8 cellular contexts compared by ENCODE assay signal in the genomic region with DNA sequence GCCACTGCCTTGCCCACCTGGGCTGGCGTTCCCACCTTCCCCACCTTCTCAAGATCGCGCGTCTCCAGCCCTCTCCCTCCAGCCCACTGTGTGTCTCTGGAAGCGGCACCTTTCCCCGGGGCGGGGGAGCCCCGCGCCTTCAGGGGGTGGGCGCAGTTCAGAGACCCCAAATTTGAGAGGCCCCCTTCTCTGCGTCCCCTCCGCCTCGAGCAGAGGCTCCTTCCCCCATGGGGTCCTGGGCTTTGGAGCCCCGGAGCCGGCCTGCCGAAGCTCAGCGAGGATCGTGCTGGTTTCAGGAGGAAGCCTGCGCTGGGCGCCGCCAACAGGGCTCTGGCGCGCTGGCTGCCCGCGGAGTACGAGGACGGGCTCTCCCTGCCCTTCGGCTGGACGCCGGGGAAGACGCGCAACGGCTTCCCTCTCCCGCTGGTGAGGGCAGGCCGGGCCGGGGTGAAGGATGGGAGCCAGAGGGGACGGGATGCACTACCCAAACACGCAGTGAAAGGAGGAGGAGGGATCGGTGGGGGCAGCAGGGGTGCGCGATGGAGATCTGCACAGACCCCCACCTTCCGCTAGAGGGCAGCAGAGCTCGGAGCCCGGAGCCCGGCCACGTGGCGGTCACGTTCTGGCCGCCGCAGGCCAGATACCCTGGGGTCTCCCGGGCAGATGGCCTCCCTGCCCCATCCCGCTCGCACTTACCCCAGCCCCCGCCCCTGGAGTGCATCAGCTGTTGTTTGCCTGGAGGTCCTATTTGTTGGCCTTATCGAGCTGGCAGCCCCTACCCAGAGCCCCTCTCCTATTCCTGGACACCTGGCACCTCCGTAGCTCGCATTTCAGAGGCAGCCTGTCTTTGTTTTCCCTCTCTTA. TPM values are rescaled to one million over a fixed set of nuclear protein-coding genes. Genes with fewer than 3 reads are reported as not detected.
A peak's percentile ranks its signal among the peaks of the same experiment; 100 is the strongest.
DNase-seq lines count a peak whose midpoint lies in the region; ATAC-seq, FAIRE-seq and TF ChIP-seq lines count a peak whose summit lies in the region.

No MANE protein-coding gene starts in this region.

- no peak for FAIRE-seq in HepG2 (lab: Jason Lieb, UNC)

- WGBS in HepG2 (ENCODE audit: low lambda C conversion rate): 42% methylated on average over 52 of the region's 57 CpGs

- intact Hi-C loops in activated CD4-positive, alpha-beta T cell treated with anti-CD3 and anti-CD28 coated beads, Interleukin-2, amount 10 ng/mL, durations not matched to agents 24 days and 14 days (cut with micrococcal nuclease): loop anchor here (2.0 kb wide), 1 partner anchor 197 kb away; no protein-coding TSS in a partner anchor
- intact Hi-C loops in dendritic cell treated with granulocyte-macrophage colony-stimulating factor and Interleukin-4, amounts not matched to agents 40 ng/mL and 50 ng/mL, for 4 days (cut with micrococcal nuclease): loop anchor here (1.0 kb wide), 2 partner anchors 30 to 49 kb away; a partner anchor contains a TSS
- intact Hi-C loops in HepG2 (cut with micrococcal nuclease; ENCODE audit: unreplicated experiment): no loop called here

- in situ Hi-C loops in HepG2 (cut with HindIII; ENCODE audit: extremely low pct_ligation_motif_present, low pct_unique_long_range_greater_than_20kb): no loop called here

- peaks cover 34% of the 10 kb centered on the region for H3K27me3 Mint-ChIP-seq in HFFc6 (ENCODE audit: insufficient read depth)
- peaks cover 53% of the 10 kb centered on the region for H3K27me3 Mint-ChIP-seq in activated CD4-positive, alpha-beta T cell treated with anti-CD3 and anti-CD28 coated beads, Interleukin-2, amount 10 ng/mL, durations not matched to agents 24 days and 14 days
- H3K27me3 Mint-ChIP-seq in dendritic cell treated with granulocyte-macrophage colony-stimulating factor and Interleukin-4, amounts not matched to agents 40 ng/mL and 50 ng/mL, for 4 days: peaks cover 76% of the 10 kb centered on the region

- TF ChIP-seq CTCF in HFFc6 (IDR thresholded peaks at IDR 0.05): peak; percentile 97
- peak; percentile 87 for TF ChIP-seq CTCF in HepG2 (CRISPR knock-in tag; IDR thresholded peaks at IDR 0.05)

- no peaks in the 10 kb centered on the region for H3K9me3 Mint-ChIP-seq in HFFc6
- no peaks in the 10 kb centered on the region for H3K9me3 Mint-ChIP-seq in activated CD4-positive, alpha-beta T cell treated with anti-CD3 and anti-CD28 coated beads, Interleukin-2, amount 10 ng/mL, durations not matched to agents 24 days and 14 days
- H3K9me3 Mint-ChIP-seq in dendritic cell treated with granulocyte-macrophage colony-stimulating factor and Interleukin-4, amounts not matched to agents 40 ng/mL and 50 ng/mL, for 4 days: no peaks in the 10 kb centered on the region

- H4K20me1 ChIP-seq in HepG2 (ENCODE audit: insufficient read depth, low read length): no peaks in the 10 kb centered on the region

- TF ChIP-seq EP300 in HepG2 (IDR thresholded peaks at IDR 0.05; ENCODE audit: low read depth in 2 of 2, low read length in 2 of 2) (no peak), HepG2 (CRISPR knock-in tag; IDR thresholded peaks at IDR 0.05; ENCODE audit: borderline replicate concordance) (peak; percentile 32; the same call in 1 of the 2 replicates)

- no peaks in the 10 kb centered on the region for H3K36me3 Mint-ChIP-seq in HFFc6 (ENCODE audit: low read depth)
- no peaks in the 10 kb centered on the region for H3K36me3 Mint-ChIP-seq in activated CD4-positive, alpha-beta T cell treated with anti-CD3 and anti-CD28 coated beads, Interleukin-2, amount 10 ng/mL, durations not matched to agents 24 days and 14 days (ENCODE audit: low read depth)
- H3K36me3 Mint-ChIP-seq in dendritic cell treated with granulocyte-macrophage colony-stimulating factor and Interleukin-4, amounts not matched to agents 40 ng/mL and 50 ng/mL, for 4 days (ENCODE audit: low read depth): no peaks in the 10 kb centered on the region

- peak overlapping the region; percentile 78 for H3K4me3 Mint-ChIP-seq in HFFc6
- peak overlapping the region; percentile 84 for H3K4me3 Mint-ChIP-seq in activated CD4-positive, alpha-beta T cell treated with anti-CD3 and anti-CD28 coated beads, Interleukin-2, amount 10 ng/mL, durations not matched to agents 24 days and 14 days
- peak overlapping the region; percentile 90 for H3K4me3 Mint-ChIP-seq in dendritic cell treated with granulocyte-macrophage colony-stimulating factor and Interleukin-4, amounts not matched to agents 40 ng/mL and 50 ng/mL, for 4 days

- DNase-seq in D341Med (ENCODE audit: low spot score) (peak; percentile 99), HFFc6 (peak; percentile 13), NCI-H2171 treated with DMSO at 0.1 percent for 48 hours (lab: John Stamatoyannopoulos, UW) (peak; percentile 91), HepG2 (ENCODE audit: low spot score) (peak; percentile 24), dedifferentiated amniotic fluid mesenchymal stem cell (ENCODE audit: extremely low spot score) (no peak)
- DNase-seq in activated CD4-positive, alpha-beta T cell treated with anti-CD3 and anti-CD28 coated beads, Interleukin-2, amount 10 ng/mL, durations not matched to agents 24 days and 14 days: peak; percentile 92
- DNase-seq in stimulated activated CD4-positive, alpha-beta T cell treated with anti-CD3 and anti-CD28 coated beads, Interleukin-2, amount 100 ng/mL, for 48 hours: peak; percentile 78 to 84

- peak overlapping the region; percentile 48 for H3K4me2 ChIP-seq in HepG2 (ENCODE audit: low read depth, low read length)

- H3K79me2 ChIP-seq in HepG2 (ENCODE audit: insufficient read depth, low read length): no peaks in the 10 kb centered on the region

- no peak overlapping the region for H2AFZ ChIP-seq in HepG2 (ENCODE audit: low read length)

- H3K4me3 ChIP-seq in HepG2 (replicated peaks in 1 of 3; ENCODE audit: insufficient read depth in 1 of 3, low read depth in 2 of 3, low read length in 3 of 3): 0 out of 6 replicates have a peak overlapping the region, but pooled peaks of 1 of the 3 experiments have one; percentile 11

- no peak for TF ChIP-seq POLR2A in HepG2 (IDR thresholded peaks at IDR 0.05; ENCODE audit: insufficient read depth in 1 of 2, low read depth in 2 of 2, low read length in 2 of 2)

- CTCF ChIA-PET in HepG2 (lab: Yijun Ruan, JAX; ENCODE audit: low intra/inter-chr PET ratio, low total read pairs): interaction anchor here (1.1 kb wide), 1 partner anchor 30 kb away, joined by 3 read pairs; no protein-coding TSS in a partner anchor

- peak; percentile 77 for TF ChIP-seq RAD21 in HepG2 (CRISPR knock-in tag; IDR thresholded peaks at IDR 0.05)

- no TSS peak for BruUV-seq in HepG2 (replicated peaks; lab: Mats Ljungman, UMichigan)

- no peaks in the 10 kb centered on the region for H3K36me3 ChIP-seq in HepG2 (replicated peaks in 1 of 2; ENCODE audit: control insufficient read depth in 1 of 2, insufficient read depth in 2 of 2, low read length in 2 of 2)

- no peaks in the 10 kb centered on the region for H3K4me1 Mint-ChIP-seq in HFFc6 (ENCODE audit: low read depth)
- peaks cover 14% of the 10 kb centered on the region for H3K4me1 Mint-ChIP-seq in activated CD4-positive, alpha-beta T cell treated with anti-CD3 and anti-CD28 coated beads, Interleukin-2, amount 10 ng/mL, durations not matched to agents 24 days and 14 days
- peaks cover 30% of the 10 kb centered on the region for H3K4me1 Mint-ChIP-seq in dendritic cell treated with granulocyte-macrophage colony-stimulating factor and Interleukin-4, amounts not matched to agents 40 ng/mL and 50 ng/mL, for 4 days (ENCODE audit: low read depth)

- peak; percentile 71 for ATAC-seq in HepG2

- H3K4me1 ChIP-seq in HepG2 (ENCODE audit: insufficient read depth, low read length): peaks cover 53% of the 10 kb centered on the region

- POLR2A ChIA-PET in HepG2 (lab: Yijun Ruan, JAX): interaction anchor here (1.7 kb wide), 1 partner anchor 30 kb away, joined by 7 read pairs; a partner anchor contains a TSS

- H3K9ac ChIP-seq in HepG2 (ENCODE audit: insufficient read depth, low read depth, low read length): no peak overlapping the region

- no peaks in the 10 kb centered on the region for H3K9me3 ChIP-seq in HepG2 (ENCODE audit: low read length)

- H3K27ac Mint-ChIP-seq in HFFc6: no peak overlapping the region
- peak overlapping the region; percentile 67 for H3K27ac Mint-ChIP-seq in activated CD4-positive, alpha-beta T cell treated with anti-CD3 and anti-CD28 coated beads, Interleukin-2, amount 10 ng/mL, durations not matched to agents 24 days and 14 days
- peak overlapping the region; percentile 66 for H3K27ac Mint-ChIP-seq in dendritic cell treated with granulocyte-macrophage colony-stimulating factor and Interleukin-4, amounts not matched to agents 40 ng/mL and 50 ng/mL, for 4 days

- H3K27me3 ChIP-seq in HepG2 (ENCODE audit: control insufficient read depth in 1 of 2, insufficient read depth in 2 of 2, low read length in 2 of 2): peaks cover 17 to 78% of the 10 kb centered on the region in 2 experiments

- H3K27ac ChIP-seq in HepG2 (ENCODE audit: extremely low read length, insufficient read depth, low read length): no peak overlapping the region

RNA-seq across cellular contexts. Expression of a gene that starts 11.1 kb away (rescaled TPM):
- total RNA-seq in HFFc6 (2021; fragmentation: NEBNext Ultra II Directional; extraction: Animal tissue kit (Norgen Biotek cat#: 25700)): not detected
- not detected in 2 replicates for total RNA-seq in activated CD4-positive, alpha-beta T cell treated with anti-CD3 and anti-CD28 coated beads, Interleukin-2, amount 10 ng/mL, durations not matched to agents 24 days and 14 days
- not detected in 2 replicates for total RNA-seq in HepG2 (2016; rRNA removed; fragmentation: Illumina TruSeq; extraction: Trizol)
- total RNA-seq in HepG2 (2016; cell fraction: cytosol; rRNA removed; fragmentation: Illumina TruSeq; extraction: Trizol; ENCODE audit: low read depth): 0.51 TPM in 1 of 2 replicates, not detected in the other
- 0.13 TPM in 1 of 2 replicates, not detected in the other for total RNA-seq in HepG2 (2016; cell fraction: insoluble cytoplasmic fraction; rRNA removed; fragmentation: Illumina TruSeq; extraction: Trizol)
- total RNA-seq in HepG2 (2016; cell fraction: membrane; rRNA removed; fragmentation: Illumina TruSeq; extraction: Trizol): not detected in 2 replicates
- not detected in 2 replicates for total RNA-seq in HepG2 (2016; cell fraction: nucleus; rRNA removed; fragmentation: Illumina TruSeq; extraction: Trizol)
- 0.03 TPM in 1 of 2 replicates, not detected in the other for polyA plus RNA-seq in HepG2 (2011; rRNA removed)
- polyA plus RNA-seq in HepG2 (2011; cell fraction: cytosol; rRNA removed): 0.04 TPM in 1 of 2 replicates, not detected in the other
- not detected in 2 replicates for polyA plus RNA-seq in HepG2 (2011; cell fraction: nucleus; rRNA removed)
- not detected in 2 replicates for polyA plus RNA-seq in HepG2 (2012)
- polyA plus RNA-seq in HepG2 (2016; cell fraction: cytosol; fragmentation: Illumina TruSeq; extraction: Trizol; ENCODE audit: low read depth): 0.10 and 0.11 TPM in 2 replicates
- polyA plus RNA-seq in HepG2 (2016; cell fraction: insoluble cytoplasmic fraction; fragmentation: Illumina TruSeq; extraction: Trizol; ENCODE audit: low read depth): not detected in 2 replicates
- polyA plus RNA-seq in HepG2 (2016; cell fraction: membrane; fragmentation: Illumina TruSeq; extraction: Trizol; ENCODE audit: low read depth): not detected in 2 replicates
- polyA plus RNA-seq in HepG2 (2016; cell fraction: nucleus; fragmentation: Illumina TruSeq; extraction: Trizol; ENCODE audit: insufficient read depth, low read depth): not detected in 2 replicates
- polyA minus RNA-seq in HepG2 (2011; rRNA and poly(A)+ RNA removed; ENCODE audit: low replicate concordance): 0.26 TPM in 1 of 2 replicates, not detected in the other
- not detected in 2 replicates for polyA minus RNA-seq in HepG2 (2011; cell fraction: cytosol; rRNA and poly(A)+ RNA removed)
- polyA minus RNA-seq in HepG2 (2011; cell fraction: nucleus; rRNA and poly(A)+ RNA removed): not detected in 2 replicates

RNA-seq across cellular contexts. Expression of a gene that starts 30.4 kb away (rescaled TPM):
- 10 to 100 TPM in 1 of 6 experiments, 1 to 10 TPM in 5; 8.3 to 10.4 (median 8.9) TPM for total RNA-seq in HFFc6 (2021; fragmentation: NEBNext Ultra II Directional; extraction: Animal tissue kit (Norgen Biotek cat#: 25700))
- 21.7 and 23.1 TPM in 2 replicates for total RNA-seq in activated CD4-positive, alpha-beta T cell treated with anti-CD3 and anti-CD28 coated beads, Interleukin-2, amount 10 ng/mL, durations not matched to agents 24 days and 14 days
- 24.8 and 26.3 TPM in 2 replicates for total RNA-seq in HepG2 (2016; rRNA removed; fragmentation: Illumina TruSeq; extraction: Trizol)
- total RNA-seq in HepG2 (2016; cell fraction: cytosol; rRNA removed; fragmentation: Illumina TruSeq; extraction: Trizol; ENCODE audit: low read depth): 6.2 and 6.6 TPM in 2 replicates
- total RNA-seq in HepG2 (2016; cell fraction: insoluble cytoplasmic fraction; rRNA removed; fragmentation: Illumina TruSeq; extraction: Trizol): 22.8 and 25.4 TPM in 2 replicates
- total RNA-seq in HepG2 (2016; cell fraction: membrane; rRNA removed; fragmentation: Illumina TruSeq; extraction: Trizol): 7.3 and 8.1 TPM in 2 replicates
- 23.0 and 27.7 TPM in 2 replicates for total RNA-seq in HepG2 (2016; cell fraction: nucleus; rRNA removed; fragmentation: Illumina TruSeq; extraction: Trizol)
- polyA plus RNA-seq in HepG2 (2011; rRNA removed): 16.1 and 21.3 TPM in 2 replicates
- 10.5 and 11.3 TPM in 2 replicates for polyA plus RNA-seq in HepG2 (2011; cell fraction: cytosol; rRNA removed)
- polyA plus RNA-seq in HepG2 (2011; cell fraction: nucleus; rRNA removed): 65.5 and 71.8 TPM in 2 replicates
- 15.3 and 16.5 TPM in 2 replicates for polyA plus RNA-seq in HepG2 (2012)
- polyA plus RNA-seq in HepG2 (2016; cell fraction: cytosol; fragmentation: Illumina TruSeq; extraction: Trizol; ENCODE audit: low read depth): 2.5 and 2.6 TPM in 2 replicates
- polyA plus RNA-seq in HepG2 (2016; cell fraction: insoluble cytoplasmic fraction; fragmentation: Illumina TruSeq; extraction: Trizol; ENCODE audit: low read depth): 17.3 and 22.5 TPM in 2 replicates
- polyA plus RNA-seq in HepG2 (2016; cell fraction: membrane; fragmentation: Illumina TruSeq; extraction: Trizol; ENCODE audit: low read depth): 3.8 and 3.9 TPM in 2 replicates
- polyA plus RNA-seq in HepG2 (2016; cell fraction: nucleus; fragmentation: Illumina TruSeq; extraction: Trizol; ENCODE audit: insufficient read depth, low read depth): 50.4 and 56.7 TPM in 2 replicates
- 18.2 and 25.5 TPM in 2 replicates for polyA minus RNA-seq in HepG2 (2011; rRNA and poly(A)+ RNA removed; ENCODE audit: low replicate concordance)
- polyA minus RNA-seq in HepG2 (2011; cell fraction: cytosol; rRNA and poly(A)+ RNA removed): 6.3 and 8.2 TPM in 2 replicates
- polyA minus RNA-seq in HepG2 (2011; cell fraction: nucleus; rRNA and poly(A)+ RNA removed): 26.3 and 32.4 TPM in 2 replicates

RNA-seq across cellular contexts. Expression of a gene that starts 31.2 kb away (rescaled TPM):
- not detected for total RNA-seq in HFFc6 (2021; fragmentation: NEBNext Ultra II Directional; extraction: Animal tissue kit (Norgen Biotek cat#: 25700))
- not detected in 2 replicates for total RNA-seq in activated CD4-positive, alpha-beta T cell treated with anti-CD3 and anti-CD28 coated beads, Interleukin-2, amount 10 ng/mL, durations not matched to agents 24 days and 14 days
- total RNA-seq in HepG2 (2016; rRNA removed; fragmentation: Illumina TruSeq; extraction: Trizol): not detected in 2 replicates
- total RNA-seq in HepG2 (2016; cell fraction: cytosol; rRNA removed; fragmentation: Illumina TruSeq; extraction: Trizol; ENCODE audit: low read depth): not detected in 2 replicates
- total RNA-seq in HepG2 (2016; cell fraction: insoluble cytoplasmic fraction; rRNA removed; fragmentation: Illumina TruSeq; extraction: Trizol): not detected in 2 replicates
- total RNA-seq in HepG2 (2016; cell fraction: membrane; rRNA removed; fragmentation: Illumina TruSeq; extraction: Trizol): not detected in 2 replicates
- not detected in 2 replicates for total RNA-seq in HepG2 (2016; cell fraction: nucleus; rRNA removed; fragmentation: Illumina TruSeq; extraction: Trizol)
- not detected in 2 replicates for polyA plus RNA-seq in HepG2 (2011; rRNA removed)
- polyA plus RNA-seq in HepG2 (2011; cell fraction: cytosol; rRNA removed): not detected in 2 replicates
- polyA plus RNA-seq in HepG2 (2011; cell fraction: nucleus; rRNA removed): 0.06 and 0.09 TPM in 2 replicates
- not detected in 2 replicates for polyA plus RNA-seq in HepG2 (2012)
- polyA plus RNA-seq in HepG2 (2016; cell fraction: cytosol; fragmentation: Illumina TruSeq; extraction: Trizol; ENCODE audit: low read depth): not detected in 2 replicates
- not detected in 2 replicates for polyA plus RNA-seq in HepG2 (2016; cell fraction: insoluble cytoplasmic fraction; fragmentation: Illumina TruSeq; extraction: Trizol; ENCODE audit: low read depth)
- not detected in 2 replicates for polyA plus RNA-seq in HepG2 (2016; cell fraction: membrane; fragmentation: Illumina TruSeq; extraction: Trizol; ENCODE audit: low read depth)
- polyA plus RNA-seq in HepG2 (2016; cell fraction: nucleus; fragmentation: Illumina TruSeq; extraction: Trizol; ENCODE audit: insufficient read depth, low read depth): not detected in 2 replicates
- not detected in 2 replicates for polyA minus RNA-seq in HepG2 (2011; rRNA and poly(A)+ RNA removed; ENCODE audit: low replicate concordance)
- not detected in 2 replicates for polyA minus RNA-seq in HepG2 (2011; cell fraction: cytosol; rRNA and poly(A)+ RNA removed)
- not detected in 2 replicates for polyA minus RNA-seq in HepG2 (2011; cell fraction: nucleus; rRNA and poly(A)+ RNA removed)

RNA-seq across cellular contexts. Expression of a gene that starts 57.0 kb away (rescaled TPM):
- not detected for total RNA-seq in HFFc6 (2021; fragmentation: NEBNext Ultra II Directional; extraction: Animal tissue kit (Norgen Biotek cat#: 25700))
- not detected in 2 replicates for total RNA-seq in activated CD4-positive, alpha-beta T cell treated with anti-CD3 and anti-CD28 coated beads, Interleukin-2, amount 10 ng/mL, durations not matched to agents 24 days and 14 days
- total RNA-seq in HepG2 (2016; rRNA removed; fragmentation: Illumina TruSeq; extraction: Trizol): not detected in 2 replicates
- not detected in 2 replicates for total RNA-seq in HepG2 (2016; cell fraction: cytosol; rRNA removed; fragmentation: Illumina TruSeq; extraction: Trizol; ENCODE audit: low read depth)
- not detected in 2 replicates for total RNA-seq in HepG2 (2016; cell fraction: insoluble cytoplasmic fraction; rRNA removed; fragmentation: Illumina TruSeq; extraction: Trizol)
- total RNA-seq in HepG2 (2016; cell fraction: membrane; rRNA removed; fragmentation: Illumina TruSeq; extraction: Trizol): not detected in 2 replicates
- not detected in 2 replicates for total RNA-seq in HepG2 (2016; cell fraction: nucleus; rRNA removed; fragmentation: Illumina TruSeq; extraction: Trizol)
- not detected in 2 replicates for polyA plus RNA-seq in HepG2 (2011; rRNA removed)
- not detected in 2 replicates for polyA plus RNA-seq in HepG2 (2011; cell fraction: cytosol; rRNA removed)
- polyA plus RNA-seq in HepG2 (2011; cell fraction: nucleus; rRNA removed): not detected in 2 replicates
- 0.08 TPM in 1 of 2 replicates, not detected in the other for polyA plus RNA-seq in HepG2 (2012)
- not detected in 2 replicates for polyA plus RNA-seq in HepG2 (2016; cell fraction: cytosol; fragmentation: Illumina TruSeq; extraction: Trizol; ENCODE audit: low read depth)
- not detected in 2 replicates for polyA plus RNA-seq in HepG2 (2016; cell fraction: insoluble cytoplasmic fraction; fragmentation: Illumina TruSeq; extraction: Trizol; ENCODE audit: low read depth)
- polyA plus RNA-seq in HepG2 (2016; cell fraction: membrane; fragmentation: Illumina TruSeq; extraction: Trizol; ENCODE audit: low read depth): not detected in 2 replicates
- not detected in 2 replicates for polyA plus RNA-seq in HepG2 (2016; cell fraction: nucleus; fragmentation: Illumina TruSeq; extraction: Trizol; ENCODE audit: insufficient read depth, low read depth)
- not detected in 2 replicates for polyA minus RNA-seq in HepG2 (2011; rRNA and poly(A)+ RNA removed; ENCODE audit: low replicate concordance)
- polyA minus RNA-seq in HepG2 (2011; cell fraction: cytosol; rRNA and poly(A)+ RNA removed): not detected in 2 replicates
- polyA minus RNA-seq in HepG2 (2011; cell fraction: nucleus; rRNA and poly(A)+ RNA removed): not detected in 2 replicates
